ENCODE assay signal across 21 cellular contexts in the genomic region with DNA sequence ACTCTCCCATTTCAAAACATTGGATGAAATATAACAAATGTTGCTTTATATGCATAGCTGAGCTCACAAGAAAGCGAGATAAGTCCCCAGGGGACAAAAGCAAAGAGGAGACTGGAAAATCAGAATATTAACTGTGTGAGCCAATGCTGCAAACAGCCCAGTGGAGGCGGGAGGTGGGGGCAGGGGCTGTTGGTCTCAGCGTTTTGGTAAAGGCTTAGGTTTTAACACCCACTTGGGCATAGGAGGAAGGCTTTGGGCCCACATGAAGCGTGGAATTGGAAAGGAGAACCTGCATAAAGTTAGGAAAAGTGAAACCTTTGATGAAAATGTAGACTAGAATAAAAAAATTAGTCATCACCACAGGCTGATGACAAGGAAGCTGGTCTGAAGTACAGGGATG. TPM values are rescaled to one million over a fixed set of nuclear protein-coding genes. Genes with fewer than 3 reads are reported as not detected.
DNase-seq lines count a peak whose midpoint lies in the region; ATAC-seq and TF ChIP-seq lines count a peak whose summit lies in the region.
"Had no signal": no experiment of that assay in that cellular context is flagged by ENCODE, and none has a peak within 500 bp of the region (broad histone marks: within the 10 kb centered on the region; RNA-seq: fewer than 3 reads in every experiment).

No MANE protein-coding gene starts in this region.

- no peaks in the 10 kb centered on the region for H3K27me3 ChIP-seq in testis

- peaks cover 11% of the 10 kb centered on the region for H3K4me1 ChIP-seq in testis
- H3K4me1 ChIP-seq: A549 had no signal

- H3K4me3 ChIP-seq in choroid plexus epithelial cell (ENCODE audit: low read depth, low read length) (no peak overlapping the region), testis (no peak overlapping the region)
- H3K4me3 ChIP-seq: A549, GM23338 had no signal

- H3K4me3 Mint-ChIP-seq in activated CD8-positive, alpha-beta memory T cell treated with anti-CD3 and anti-CD28 coated beads, Interleukin-2, amount 10 ng/mL, durations not matched to agents 7 days and 5 days, result no peak overlapping the region
- H3K4me3 Mint-ChIP-seq: CD4-positive, alpha-beta T cell; GM23338; HFFc6 had no signal

- intact Hi-C loops in testis (cut with DNase I; ENCODE audit: low total_unique reads), result no loop called here

- no peaks in the 10 kb centered on the region for H3K36me3 ChIP-seq in testis (ENCODE audit: low read depth, missing control alignments)

- CTCF ChIA-PET in activated CD8-positive, alpha-beta memory T cell treated with anti-CD3 and anti-CD28 coated beads, Interleukin-2, amount 10 ng/mL, durations not matched to agents 7 days and 5 days (lab: Charles Lee), result no interaction called here

- no peaks in the 10 kb centered on the region for H3K9me3 ChIP-seq in testis

- peaks cover 8% of the 10 kb centered on the region for H3K9me3 Mint-ChIP-seq in activated CD8-positive, alpha-beta memory T cell treated with anti-CD3 and anti-CD28 coated beads, Interleukin-2, amount 10 ng/mL, durations not matched to agents 7 days and 5 days (ENCODE audit: low read depth)

- ATAC-seq in activated CD8-positive, alpha-beta memory T cell treated with anti-CD3 and anti-CD28 coated beads, Interleukin-2, amount 10 ng/mL, durations not matched to agents 7 days and 5 days, result no peak
- no peak for ATAC-seq in HG02678 (IDR thresholded peaks at IDR 0.05; ENCODE audit: unreplicated experiment)
- ATAC-seq in HG02642 (IDR thresholded peaks at IDR 0.05; ENCODE audit: poor library complexity, unreplicated experiment), result no peak
- ATAC-seq: A549, GM23338 had no signal

- H3K27ac Mint-ChIP-seq in activated CD8-positive, alpha-beta memory T cell treated with anti-CD3 and anti-CD28 coated beads, Interleukin-2, amount 10 ng/mL, durations not matched to agents 7 days and 5 days, result no peak overlapping the region
- H3K27ac Mint-ChIP-seq: CD4-positive, alpha-beta T cell; GM23338; HFFc6 had no signal

- peaks cover 42% of the 10 kb centered on the region for H3K27me3 Mint-ChIP-seq in activated CD8-positive, alpha-beta memory T cell treated with anti-CD3 and anti-CD28 coated beads, Interleukin-2, amount 10 ng/mL, durations not matched to agents 7 days and 5 days

- WGBS in testis, 2 donors, result 48 to 61% methylated on average over 4 of the region's 4 CpGs

- peak; percentile 5 for DNase-seq in activated CD8-positive, alpha-beta memory T cell treated with anti-CD3 and anti-CD28 coated beads, Interleukin-2, amount 10 ng/mL, durations not matched to agents 7 days and 5 days
- no peak for DNase-seq in activated CD8-positive, alpha-beta memory T cell treated with anti-CD3 and anti-CD28 coated beads, Interleukin-2, amount 50 U/mL, for 4 hours
- DNase-seq in choroid plexus epithelial cell (ENCODE audit: low read depth) (peak; percentile 7), foreskin melanocyte (peak; percentile 19), testis (no peak), cerebellum (ENCODE audit: low spot score) (no peak)
- DNase-seq: AML-193; CD4-positive, alpha-beta T cell; DMS153; DMS79; GDM1; HCEC 1CT; HFFc6 had no signal

- TF ChIP-seq POLR2A in testis (IDR thresholded peaks at IDR 0.05), result no peak

- no peak for TF ChIP-seq CTCF in choroid plexus epithelial cell (conservative IDR thresholded peaks at IDR 0.05; ENCODE audit: low read depth, low read length)
- TF ChIP-seq CTCF in testis (IDR thresholded peaks at IDR 0.05), result no peak

- peaks cover 5% of the 10 kb centered on the region for H3K4me1 Mint-ChIP-seq in activated CD8-positive, alpha-beta memory T cell treated with anti-CD3 and anti-CD28 coated beads, Interleukin-2, amount 10 ng/mL, durations not matched to agents 7 days and 5 days

- H3K27ac ChIP-seq in testis, result peak overlapping the region; percentile 1 to 62
- H3K27ac ChIP-seq: 22Rv1, A549, C4-2B, HL-60 had no signal

- peaks cover 7% of the 10 kb centered on the region for H3K36me3 Mint-ChIP-seq in activated CD8-positive, alpha-beta memory T cell treated with anti-CD3 and anti-CD28 coated beads, Interleukin-2, amount 10 ng/mL, durations not matched to agents 7 days and 5 days

RNA-seq across cellular contexts. Expression of a gene that starts 30.2 kb away (rescaled TPM):
- total RNA-seq in activated CD8-positive, alpha-beta memory T cell treated with anti-CD3 and anti-CD28 coated beads, Interleukin-2, amount 10 ng/mL, durations not matched to agents 7 days and 5 days, result 10 to 100 TPM; 52.7 to 67.2 TPM
- total RNA-seq in testis (10 to 100 TPM; 25.8 to 27.1 TPM), cerebellum (14.2 TPM)
- 52.3 TPM for polyA plus RNA-seq in testis (ENCODE audit: insufficient read depth, low read depth, low replicate concordance)

RNA-seq across cellular contexts. Expression of a gene that starts 39.7 kb away (rescaled TPM):
- under 1 TPM; 0.50 to 0.66 TPM for total RNA-seq in activated CD8-positive, alpha-beta memory T cell treated with anti-CD3 and anti-CD28 coated beads, Interleukin-2, amount 10 ng/mL, durations not matched to agents 7 days and 5 days
- total RNA-seq in testis (10 to 100 TPM; 19.8 to 22.5 TPM), cerebellum (15.5 TPM)
- 10.6 TPM for polyA plus RNA-seq in testis (ENCODE audit: insufficient read depth, low read depth, low replicate concordance)
- polyA plus RNA-seq: BJ had no signal

Comparison
In these comparisons a context has a peak if more than half of its experiments do, and no peak if none do; other contexts are left out.
1. DNase-seq: peak in activated CD8-positive, alpha-beta memory T cell treated with anti-CD3 and anti-CD28 coated beads, Interleukin-2, amount 10 ng/mL, durations not matched to agents 7 days and 5 days (single experiment), choroid plexus epithelial cell (single experiment) and foreskin melanocyte (single experiment); none in activated CD8-positive, alpha-beta memory T cell treated with anti-CD3 and anti-CD28 coated beads, Interleukin-2, amount 50 U/mL, for 4 hours (single experiment), testis (single experiment) and cerebellum (single experiment).